9 cellular contexts compared by ENCODE assay signal in the genomic region with DNA sequence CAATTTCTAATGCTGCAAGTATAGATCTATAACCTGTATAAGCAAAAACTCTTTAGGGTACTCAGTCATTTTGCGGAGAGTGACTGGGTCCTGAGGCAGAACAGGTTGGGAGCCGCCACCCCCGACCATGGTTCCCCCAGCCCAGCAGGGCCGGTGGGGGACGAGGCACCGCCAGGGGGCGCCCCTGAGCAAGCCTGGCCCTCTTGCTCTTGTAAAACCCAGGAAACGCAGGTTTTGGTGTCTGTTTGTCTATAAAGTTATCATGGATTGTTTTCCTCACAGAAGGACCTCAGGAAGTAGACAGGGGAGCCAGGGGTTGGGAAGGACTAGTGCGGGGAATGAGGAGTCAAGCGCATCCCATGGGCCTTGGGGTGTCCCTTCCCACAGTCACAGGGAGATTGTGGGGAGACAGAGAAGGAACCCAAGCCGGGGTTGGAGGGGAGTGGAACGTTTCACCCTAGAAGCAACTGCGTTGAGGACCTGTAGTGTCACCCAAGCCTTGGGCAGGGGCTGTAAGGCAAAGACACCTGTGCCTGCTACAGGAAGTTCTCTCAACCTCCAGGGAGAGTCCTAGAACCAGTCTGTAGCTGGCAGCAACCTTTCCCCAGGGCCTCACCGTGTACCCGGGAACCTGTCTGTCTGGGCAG. TPM values are rescaled to one million over a fixed set of nuclear protein-coding genes. Genes with fewer than 3 reads are reported as not detected.
A peak's percentile ranks its signal among the peaks of the same experiment; 100 is the strongest.
DNase-seq lines count a peak whose midpoint lies in the region; ATAC-seq and TF ChIP-seq lines count a peak whose summit lies in the region.
"Had no signal": no experiment of that assay in that cellular context is flagged by ENCODE, and none has a peak within 500 bp of the region (broad histone marks: within the 10 kb centered on the region; RNA-seq: fewer than 3 reads in every experiment).

No MANE protein-coding gene starts in this region.

- no peaks in the 10 kb centered on the region for H3K36me3 Mint-ChIP-seq in endothelial cell (ENCODE audit: low read depth, unreplicated experiment)
- no peaks in the 10 kb centered on the region for H3K36me3 Mint-ChIP-seq in natural killer cell treated with Interleukin-12 subunit alpha and Interleukin-12 subunit beta and Interleukin-15 and Interleukin-18, amount 100 ng/mL, for 72 hours

- DNase-seq in DMS 273 (lab: John Stamatoyannopoulos, UW; ENCODE audit: unreplicated experiment) (peak; percentile 75), DMS 273 treated with DMSO at 0.1 percent for 48 hours (lab: John Stamatoyannopoulos, UW) (no peak), NB4 (ENCODE audit: low read depth) (peak; percentile 67), endothelial cell (ENCODE audit: low spot score) (peak; percentile 84)
- peak; percentile 72 to 95 (median 90) for DNase-seq in activated CD8-positive, alpha-beta memory T cell treated with anti-CD3 and anti-CD28 coated beads for 48 hours (ENCODE audit: low read depth in 2 of 3, low spot score in 2 of 3)
- DNase-seq in natural killer cell treated with Interleukin-12 subunit alpha and Interleukin-12 subunit beta and Interleukin-15 and Interleukin-18, amount 100 ng/mL, for 72 hours (ENCODE audit: low spot score), result peak; percentile 83
- peak; percentile 87 for DNase-seq in stimulated activated naive CD8-positive, alpha-beta T cell treated with anti-CD3 and anti-CD28 coated beads, Interleukin-15, amount 100 ng/mL, for 72 hours

- no peak overlapping the region for H3K4me3 ChIP-seq in NB4 (ENCODE audit: low read depth, low read length)

- ATAC-seq in natural killer cell treated with Interleukin-12 subunit alpha and Interleukin-12 subunit beta and Interleukin-15 and Interleukin-18, amount 100 ng/mL, for 72 hours, result no peak
- peak; percentile 56 for ATAC-seq in stimulated activated naive CD8-positive, alpha-beta T cell treated with anti-CD3 and anti-CD28 coated beads, Interleukin-15, amount 100 ng/mL, for 72 hours
- no peak for ATAC-seq in GM19328 (IDR thresholded peaks at IDR 0.05; ENCODE audit: unreplicated experiment)

- TF ChIP-seq POLR2A in NB4 (IDR thresholded peaks at IDR 0.05; ENCODE audit: extremely low read depth, insufficient read length), result no peak

- H3K27ac Mint-ChIP-seq in endothelial cell (ENCODE audit: unreplicated experiment), result no peak overlapping the region
- H3K27ac Mint-ChIP-seq in natural killer cell treated with Interleukin-12 subunit alpha and Interleukin-12 subunit beta and Interleukin-15 and Interleukin-18, amount 100 ng/mL, for 72 hours, result peak overlapping the region; percentile 98 to 100
- H3K27ac Mint-ChIP-seq in stimulated activated naive CD8-positive, alpha-beta T cell treated with anti-CD3 and anti-CD28 coated beads, Interleukin-15, amount 100 ng/mL, for 72 hours, result peak overlapping the region; percentile 85 to 98

- H3K4me3 Mint-ChIP-seq in endothelial cell (ENCODE audit: unreplicated experiment), result no peak overlapping the region
- H3K4me3 Mint-ChIP-seq in natural killer cell treated with Interleukin-12 subunit alpha and Interleukin-12 subunit beta and Interleukin-15 and Interleukin-18, amount 100 ng/mL, for 72 hours, result peak overlapping the region; percentile 90
- H3K4me3 Mint-ChIP-seq in stimulated activated naive CD8-positive, alpha-beta T cell treated with anti-CD3 and anti-CD28 coated beads, Interleukin-15, amount 100 ng/mL, for 72 hours, result peak overlapping the region; percentile 77 to 84

- H3K4me1 Mint-ChIP-seq in endothelial cell (ENCODE audit: unreplicated experiment), result peaks cover 19% of the 10 kb centered on the region
- peaks cover 49 to 59% of the 10 kb centered on the region in 2 donors for H3K4me1 Mint-ChIP-seq in natural killer cell treated with Interleukin-12 subunit alpha and Interleukin-12 subunit beta and Interleukin-15 and Interleukin-18, amount 100 ng/mL, for 72 hours (ENCODE audit: low read depth in 2 of 2)
- H3K4me1 Mint-ChIP-seq in stimulated activated naive CD8-positive, alpha-beta T cell treated with anti-CD3 and anti-CD28 coated beads, Interleukin-15, amount 100 ng/mL, for 72 hours, result peaks cover 63% of the 10 kb centered on the region

- peaks cover 9% of the 10 kb centered on the region for H3K27me3 Mint-ChIP-seq in endothelial cell (ENCODE audit: unreplicated experiment)
- H3K27me3 Mint-ChIP-seq in natural killer cell treated with Interleukin-12 subunit alpha and Interleukin-12 subunit beta and Interleukin-15 and Interleukin-18, amount 100 ng/mL, for 72 hours, result peaks cover 0 to 8% of the 10 kb centered on the region in 2 donors
- H3K27me3 Mint-ChIP-seq in stimulated activated naive CD8-positive, alpha-beta T cell treated with anti-CD3 and anti-CD28 coated beads, Interleukin-15, amount 100 ng/mL, for 72 hours, result no peaks in the 10 kb centered on the region

- TF ChIP-seq CTCF in NB4 (IDR thresholded peaks at IDR 0.05; ENCODE audit: low read depth, low read length) (peak; percentile 98), endothelial cell (IDR thresholded peaks at IDR 0.05; ENCODE audit: unreplicated experiment) (peak; percentile 93)

- H3K9me3 Mint-ChIP-seq in endothelial cell (ENCODE audit: unreplicated experiment), result no peaks in the 10 kb centered on the region
- no peaks in the 10 kb centered on the region for H3K9me3 Mint-ChIP-seq in natural killer cell treated with Interleukin-12 subunit alpha and Interleukin-12 subunit beta and Interleukin-15 and Interleukin-18, amount 100 ng/mL, for 72 hours
- no peaks in the 10 kb centered on the region for H3K9me3 Mint-ChIP-seq in stimulated activated naive CD8-positive, alpha-beta T cell treated with anti-CD3 and anti-CD28 coated beads, Interleukin-15, amount 100 ng/mL, for 72 hours

RNA-seq across cellular contexts. Expression of a gene that starts 26.4 kb away (rescaled TPM):
- total RNA-seq in endothelial cell (ENCODE audit: unreplicated experiment), result 46.9 TPM
- total RNA-seq in natural killer cell treated with Interleukin-12 subunit alpha and Interleukin-12 subunit beta and Interleukin-15 and Interleukin-18, amount 100 ng/mL, for 72 hours, result 10 to 100 TPM; 30.5 to 43.8 TPM

RNA-seq across cellular contexts. Expression of a gene that starts 31.6 kb away (rescaled TPM):
- not detected for total RNA-seq in endothelial cell (ENCODE audit: unreplicated experiment)
- total RNA-seq in natural killer cell treated with Interleukin-12 subunit alpha and Interleukin-12 subunit beta and Interleukin-15 and Interleukin-18, amount 100 ng/mL, for 72 hours, result 1 to 10 TPM; 1.8 to 1.9 TPM
- total RNA-seq: glomerular endothelial cell had no signal

RNA-seq across cellular contexts. Expression of a gene that starts 58.4 kb away (rescaled TPM):
- 78.7 TPM for total RNA-seq in endothelial cell (ENCODE audit: unreplicated experiment)
- total RNA-seq in natural killer cell treated with Interleukin-12 subunit alpha and Interleukin-12 subunit beta and Interleukin-15 and Interleukin-18, amount 100 ng/mL, for 72 hours, result 10 to 100 TPM; 27.6 to 51.1 TPM

RNA-seq across cellular contexts. Expression of a gene that starts 58.7 kb away (rescaled TPM):
- 39.0 TPM for total RNA-seq in endothelial cell (ENCODE audit: unreplicated experiment)
- 10 to 100 TPM; 12.2 to 17.9 TPM for total RNA-seq in natural killer cell treated with Interleukin-12 subunit alpha and Interleukin-12 subunit beta and Interleukin-15 and Interleukin-18, amount 100 ng/mL, for 72 hours
